In the genomic region with DNA sequence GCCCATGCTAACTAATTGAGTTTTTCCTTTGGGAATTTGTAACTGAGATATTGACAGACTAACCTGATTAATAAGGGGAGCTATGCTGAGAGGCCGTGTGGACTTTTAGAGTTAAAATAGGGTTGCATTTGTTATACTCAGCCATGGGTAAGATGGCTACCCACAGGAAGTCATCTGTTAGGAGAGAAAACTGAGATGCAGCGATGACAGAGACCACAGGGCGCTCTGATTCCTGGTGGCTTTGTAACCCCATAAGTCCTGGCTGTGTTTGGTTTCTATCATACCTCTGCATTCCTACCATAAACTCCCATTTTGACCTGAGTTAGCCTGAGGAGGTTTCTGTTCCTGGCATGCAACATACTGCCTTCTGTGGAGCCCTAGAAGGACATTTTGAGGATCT, we compare ENCODE assay signal across 23 cellular contexts.
"Had no signal": no experiment of that assay in that cellular context is flagged by ENCODE, and none has a peak within 500 bp of the region (broad histone marks: within the 10 kb centered on the region; RNA-seq: fewer than 3 reads in every experiment).

No MANE protein-coding gene starts in this region.

- H3K4me1 ChIP-seq: left ventricle myocardium inferior, prostate gland, suprapubic skin, tibial artery, upper lobe of right lung had no signal

- H3K27ac ChIP-seq: left ventricle myocardium inferior, ovary, prostate gland, skin epidermis, suprapubic skin, thoracic aorta, tibial artery, upper lobe of right lung had no signal

- H3K4me3 ChIP-seq: left ventricle myocardium inferior, lung, ovary, prostate gland, skin epidermis, suprapubic skin, thoracic aorta, tibial artery, upper lobe of right lung had no signal

- ATAC-seq: left colon; natural killer cell; right cardiac atrium; sciatic nerve; stimulated activated effector memory CD8-positive, alpha-beta T cell treated with anti-CD3 and anti-CD28 coated beads, Interleukin-12 subunit alpha, Interleukin-12 subunit beta, amount 100 ng/mL, for 72 hours; upper lobe of right lung had no signal

- H3K36me3 ChIP-seq: left ventricle myocardium inferior, ovary, prostate gland, suprapubic skin, thoracic aorta, tibial artery, upper lobe of right lung had no signal

- H3K27me3 ChIP-seq: ovary, suprapubic skin, upper lobe of right lung had no signal

- H3K9me3 ChIP-seq: left ventricle myocardium inferior, ovary, prostate gland, suprapubic skin, thoracic aorta, tibial artery, upper lobe of right lung had no signal

- DNase-seq: hippocampal formation; kidney; left colon; left ventricle myocardium inferior; mesendoderm; naive B cell; natural killer cell; ovary; posterior cingulate gyrus; retina; right cardiac atrium; stimulated activated CD4-positive, alpha-beta T cell treated with anti-CD3 and anti-CD28 coated beads, Interleukin-4, amount 100 ng/mL, for 24 hours; stimulated activated naive CD4-positive, alpha-beta T cell; tibial artery; trophoblast cell; upper lobe of right lung had no signal
